8 cellular contexts compared by ENCODE assay signal in the genomic region with DNA sequence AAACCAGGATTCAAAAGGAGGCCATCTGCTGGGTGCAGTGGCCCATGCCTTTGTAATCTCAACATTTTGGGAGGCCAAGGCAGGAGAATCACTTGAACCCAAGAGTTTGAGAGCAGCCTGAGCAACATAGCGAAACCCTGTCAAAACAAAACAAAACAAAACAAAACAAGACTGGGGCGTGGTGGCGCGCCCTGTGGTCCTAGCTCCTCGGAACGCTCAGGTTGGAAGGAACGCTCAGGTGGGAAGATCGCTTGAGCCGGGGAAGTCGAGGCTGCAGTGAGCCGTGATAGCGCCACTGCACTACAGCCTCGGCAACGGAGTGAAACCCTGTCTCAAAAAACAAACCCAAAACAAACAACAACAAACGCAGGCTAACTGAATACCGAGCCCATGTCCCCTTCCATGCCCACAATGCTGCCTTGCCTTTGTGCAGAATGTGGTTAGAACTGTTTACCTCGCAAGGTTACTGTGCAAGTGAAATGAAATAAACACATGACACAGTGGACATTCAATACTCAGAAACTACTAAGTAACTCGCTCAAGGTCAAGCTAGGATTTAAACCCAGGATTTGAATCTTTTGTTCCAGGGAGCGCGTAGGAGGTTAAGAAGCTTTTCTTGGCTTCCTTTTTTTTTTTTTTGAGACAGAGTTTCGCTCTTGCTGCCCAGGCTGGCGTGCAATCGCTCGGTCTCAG. TPM values are rescaled to one million over a fixed set of nuclear protein-coding genes. Genes with fewer than 3 reads are reported as not detected.
A peak's percentile ranks its signal among the peaks of the same experiment; 100 is the strongest.
DNase-seq lines count a peak whose midpoint lies in the region; ATAC-seq and TF ChIP-seq lines count a peak whose summit lies in the region.

No MANE protein-coding gene starts in this region.

- TF ChIP-seq CTCF in MCF 10A (IDR thresholded peaks at IDR 0.05; ENCODE audit: unreplicated experiment) (no peak), suprapubic skin (IDR thresholded peaks at IDR 0.05) (no peak)

- BruUV-seq in MCF 10A (replicated peaks; lab: Mats Ljungman, UMichigan), result TSS peak; percentile 68

- no peaks in the 10 kb centered on the region for H3K27me3 Mint-ChIP-seq in MCF 10A (ENCODE audit: insufficient read depth, unreplicated experiment)

- ATAC-seq in left lobe of liver (peak; percentile 56), GM21360 (IDR thresholded peaks at IDR 0.05; ENCODE audit: unreplicated experiment) (no peak)

- intact Hi-C loops in MCF 10A (cut with micrococcal nuclease), result no loop called here

- H3K4me1 Mint-ChIP-seq in MCF 10A (ENCODE audit: insufficient read depth, unreplicated experiment), result peaks cover 5% of the 10 kb centered on the region

- no peak for TF ChIP-seq POLR2A in suprapubic skin (IDR thresholded peaks at IDR 0.05)

- POLR2A ChIA-PET in MCF 10A (lab: Yijun Ruan, JAX), result interaction anchor here (0.8 to 3.2 kb wide), 18 partner anchors 8 to 358 kb away, joined by 3 to 32 read pairs (median 4); a partner anchor contains a TSS

- peak overlapping the region; percentile 99 for H3K4me3 Mint-ChIP-seq in MCF 10A (ENCODE audit: unreplicated experiment)

- peaks cover 24% of the 10 kb centered on the region for H3K4me1 ChIP-seq in suprapubic skin

- H3K9me3 Mint-ChIP-seq in MCF 10A (ENCODE audit: unreplicated experiment), result no peaks in the 10 kb centered on the region

- CTCF ChIA-PET in MCF 10A (lab: Yijun Ruan, JAX), result interaction anchor here (1.1 to 1.7 kb wide), 4 partner anchors 114 to 162 kb away, joined by 3 to 7 read pairs (median 4); no protein-coding TSS in a partner anchor

- no peaks in the 10 kb centered on the region for H3K9me3 ChIP-seq in suprapubic skin

- peak overlapping the region; percentile 89 for H3K27ac ChIP-seq in suprapubic skin

- peaks cover 25% of the 10 kb centered on the region for H3K36me3 Mint-ChIP-seq in MCF 10A (ENCODE audit: insufficient read depth, unreplicated experiment)

- H3K4me3 ChIP-seq in GM08714 (ENCODE audit: low read length) (peak overlapping the region; percentile 95), suprapubic skin (peak overlapping the region; percentile 81)

- H3K27ac Mint-ChIP-seq in MCF 10A (ENCODE audit: low read depth, unreplicated experiment), result peak overlapping the region; percentile 99

- H3K27me3 ChIP-seq in suprapubic skin, result no peaks in the 10 kb centered on the region

- H3K36me3 ChIP-seq in suprapubic skin, result peaks cover 16% of the 10 kb centered on the region

- TF ChIP-seq EP300 in suprapubic skin (IDR thresholded peaks at IDR 0.05), result no peak

- 51% methylated on average over 24 of the region's 24 CpGs for WGBS in suprapubic skin

- DNase-seq in M059J (ENCODE audit: low read depth), result peak; percentile 44
- DNase-seq in MCF 10A (ENCODE audit: unreplicated experiment), result peak; percentile 11
- no peak for DNase-seq in left lobe of liver (ENCODE audit: low spot score)
- DNase-seq in suprapubic skin (ENCODE audit: low spot score in 2 of 2), result no peak
- no peak for DNase-seq in NCI-H345 (lab: John Stamatoyannopoulos, UW)
- DNase-seq in islet precursor cell, result no peak

RNA-seq across cellular contexts. Expression of a gene that starts 0.8 kb away (rescaled TPM):
- total RNA-seq in M059J (2014; rRNA removed; shearing (Covaris generic)), result 170 and 252 TPM in 2 replicates
- total RNA-seq in MCF 10A (2022), result 115 and 119 TPM in 2 replicates
- 57.6 TPM for total RNA-seq in left lobe of liver
- 100 to 1,000 TPM; 101 to 155 (median 120) TPM for total RNA-seq in suprapubic skin

RNA-seq across cellular contexts. Expression of a gene that starts 14.2 kb away (rescaled TPM):
- 27.3 and 45.2 TPM in 2 replicates for total RNA-seq in M059J (2014; rRNA removed; shearing (Covaris generic))
- total RNA-seq in MCF 10A (2022) (38.2 and 47.6 TPM in 2 replicates), left lobe of liver (12.0 TPM), suprapubic skin (100 to 1,000 TPM in 1 of 4 donors, 10 to 100 TPM in 3; 42.6 to 109 (median 47.8) TPM)

Comparison
In these comparisons a context has a peak if more than half of its experiments do, and no peak if none do; other contexts are left out.
1. DNase-seq: peak in M059J (single experiment) and MCF 10A (single experiment); none in left lobe of liver (single experiment), suprapubic skin (0 of 2), NCI-H345 (single experiment) and islet precursor cell (single experiment).